8 cellular contexts compared by ENCODE assay signal in genomic region chr6:30571085-30572077, GRCh38. TPM values are rescaled to one million over a fixed set of nuclear protein-coding genes. Genes with fewer than 3 reads are reported as not detected.
DNase-seq lines count a peak whose midpoint lies in the region; ATAC-seq, FAIRE-seq and TF ChIP-seq lines count a peak whose summit lies in the region.

Gene ABCF1, plus strand, starts transcription at chr6:30571442. Its CDS starts 46 bp downstream, at chr6:30571488.

- H3K36me3 ChIP-seq in Loucy (ENCODE audit: insufficient read depth, low read length) = no peaks in the 10 kb centered on the region

- peak within 1 kb of the TSS; percentile 94 for H3K4me2 ChIP-seq in Loucy (ENCODE audit: low read depth, low read length, poor library complexity, severe bottlenecking)

- peaks cover 42% of the 10 kb centered on the region for H3K4me1 ChIP-seq in Loucy (ENCODE audit: insufficient read depth, low read length, poor library complexity, severe bottlenecking)

- peaks cover 50% of the 10 kb centered on the region for H3K79me2 ChIP-seq in Loucy (ENCODE audit: insufficient read depth, low read length)

- TF ChIP-seq POLR2A in H54 (IDR thresholded peaks at IDR 0.05; ENCODE audit: low read depth, low read length) (peak; percentile 85), Raji (IDR thresholded peaks at IDR 0.05; ENCODE audit: insufficient read depth, low read depth, low read length) (peak; percentile 98)

- peaks cover 52% of the 10 kb centered on the region in 2 donors for H3K4me1 Mint-ChIP-seq in natural killer cell

- intact Hi-C loops in natural killer cell (cut with micrococcal nuclease) = loop anchor here (1.0 kb wide), 2 partner anchors 15 to 46 kb away; partner anchors contain the start of genes GNL1, MRPS18B and PPP1R10

- no peaks in the 10 kb centered on the region for H3F3A ChIP-seq in Loucy (ENCODE audit: low read depth)

- H3K9me3 ChIP-seq in Loucy (ENCODE audit: insufficient read depth, low read depth, low read length) = no peaks in the 10 kb centered on the region

- peak; percentile 93 to 100 (median 94) for ATAC-seq in natural killer cell

- no peak for TF ChIP-seq CTCF in Loucy (conservative IDR thresholded peaks at IDR 0.05; ENCODE audit: low read length)
- no peak for TF ChIP-seq CTCF in fibroblast of mammary gland (conservative IDR thresholded peaks at IDR 0.05; ENCODE audit: control insufficient read depth, insufficient read depth, low read depth, low read length)
- TF ChIP-seq CTCF in natural killer cell (IDR thresholded peaks at IDR 0.05) = no peak

- H3K9me2 ChIP-seq in Loucy (replicated peaks; ENCODE audit: low read depth, low read length) = no peaks in the 10 kb centered on the region

- H2AFZ ChIP-seq in Loucy (ENCODE audit: low read length) = peak within 1 kb of the TSS; percentile 90

- H3K4me3 Mint-ChIP-seq in natural killer cell = peak within 1 kb of the TSS; percentile 95

- DNase-seq in EL (peak; percentile 96), H54 (ENCODE audit: insufficient read length, low spot score) (peak; percentile 93), fibroblast of mammary gland (ENCODE audit: low read depth) (peak; percentile 95), natural killer cell (peak; percentile 100)
- peak; percentile 99 for DNase-seq in activated T-helper 9 cell treated with anti-CD3 and anti-CD28 coated beads, Interleukin-2, amount 50 U/mL, for 16 hours (ENCODE audit: low read depth)
- peak; percentile 98 for DNase-seq in stimulated activated naive CD4-positive, alpha-beta T cell treated with Interleukin-2 at 50 U/mL for 16 hours (lab: John Stamatoyannopoulos, UW)

- H3K9me3 Mint-ChIP-seq in natural killer cell = no peaks in the 10 kb centered on the region

- FAIRE-seq in H54 (lab: Jason Lieb, UNC) = no peak

- H3K4me3 ChIP-seq in Loucy (ENCODE audit: low read length, poor library complexity, severe bottlenecking) (peak within 1 kb of the TSS; percentile 91), fibroblast of mammary gland (ENCODE audit: control insufficient read depth, low read depth, low read length) (peak within 1 kb of the TSS; percentile 92)

- H4K20me1 ChIP-seq in Loucy (ENCODE audit: insufficient read depth, low read length, poor library complexity, severe bottlenecking) = peaks cover 47% of the 10 kb centered on the region

- H3K27ac Mint-ChIP-seq in natural killer cell = peak within 1 kb of the TSS; percentile 98 to 99

- no peaks in the 10 kb centered on the region for H3K27me3 Mint-ChIP-seq in natural killer cell (ENCODE audit: low read depth in 2 of 2)

- peak within 1 kb of the TSS; percentile 85 for H3K9ac ChIP-seq in Loucy (ENCODE audit: low read depth, low read length, poor library complexity, severe bottlenecking)

- no peaks in the 10 kb centered on the region for H3K27me3 ChIP-seq in Loucy (ENCODE audit: insufficient read depth, low read length, poor library complexity, severe bottlenecking)

- no peaks in the 10 kb centered on the region for H3K36me3 Mint-ChIP-seq in natural killer cell

RNA-seq across cellular contexts. Expression of gene ABCF1, which starts in this region (rescaled TPM):
- total RNA-seq in natural killer cell = 100 to 1,000 TPM in 2 of 3 donors, 10 to 100 TPM in 1; 91.4 to 138 (median 138) TPM

Comparison
In these comparisons a context has a peak if more than half of its experiments do, and no peak if none do; other contexts are left out.
1. Peak in every context shown above with its lines: DNase-seq, ATAC-seq and H3K4me3 ChIP-seq.